ENCODE assay signal across 1 cellular context in the genomic region with DNA sequence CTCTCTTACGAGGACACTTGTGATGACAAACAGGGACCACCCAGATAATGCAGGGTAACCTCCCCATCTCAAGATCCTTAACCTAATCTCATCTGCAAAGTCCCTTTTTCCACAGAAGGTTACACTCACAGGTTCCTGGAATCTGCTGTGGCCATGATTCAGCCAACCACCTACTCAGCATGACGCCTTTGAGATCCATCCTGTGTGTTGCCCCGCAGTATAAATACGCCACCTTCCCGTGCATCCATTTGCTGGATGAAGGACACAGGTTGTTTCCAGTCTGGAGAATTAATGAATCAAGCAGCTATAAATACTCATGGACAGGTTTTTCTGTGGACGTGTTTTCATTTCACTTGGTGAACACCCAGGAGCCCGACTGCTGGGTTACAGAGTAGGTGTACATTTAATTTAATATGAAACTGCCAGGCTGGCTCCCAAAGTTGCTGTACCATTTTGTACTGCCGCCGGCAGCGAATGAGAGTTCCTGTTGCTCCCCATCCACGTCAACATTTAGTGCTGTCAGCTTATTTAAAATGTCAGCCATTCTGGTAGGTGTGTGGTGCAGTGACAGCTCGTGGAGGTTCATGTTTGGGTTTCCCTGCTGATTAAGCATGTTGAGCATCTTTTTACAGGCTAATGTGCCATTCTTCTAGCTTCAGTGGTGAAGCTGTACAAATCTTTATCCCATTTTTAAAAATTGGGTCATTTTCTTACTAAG.
A peak's percentile ranks its signal among the peaks of the same experiment; 100 is the strongest.
TF ChIP-seq lines count a peak whose summit lies in the region.

No MANE protein-coding gene starts in this region.

TF ChIP-seq in K562, 482 proteins besides CTCF, POLR2A, EP300 and RAD21 (continued from another document):
- TF ChIP-seq RCOR1 (IDR thresholded peaks at IDR 0.05; ENCODE audit: borderline replicate concordance in 1 of 2, low read depth in 2 of 2, low read length in 2 of 2), result peak in 1 of 2 experiments; percentile 46; a peak in 1 of 4 replicates
- TF ChIP-seq NR4A1 (CRISPR knock-in tag; IDR thresholded peaks at IDR 0.05), result no peak
- no peak for TF ChIP-seq NR4A1 (tag; IDR thresholded peaks at IDR 0.05)
